13 cellular contexts compared by ENCODE assay signal in the genomic region with DNA sequence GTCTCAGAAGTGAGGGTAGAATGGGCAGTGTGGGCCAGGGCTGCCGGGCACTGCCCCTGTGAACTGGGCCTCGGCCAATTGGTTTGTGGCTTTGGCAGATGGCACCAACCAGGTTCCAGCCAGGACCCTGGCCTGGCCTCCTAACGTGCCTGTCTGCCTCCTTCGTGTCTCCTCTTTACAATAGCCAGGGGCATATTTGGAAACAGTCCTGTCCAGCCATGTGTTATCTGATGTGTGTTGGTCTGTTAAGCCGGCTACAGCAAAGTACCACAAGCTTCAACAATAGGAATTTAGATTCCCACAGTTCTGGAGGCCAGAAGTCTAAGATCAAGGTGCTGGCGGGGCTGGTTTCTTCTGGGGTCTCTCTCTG. TPM values are rescaled to one million over a fixed set of nuclear protein-coding genes. Genes with fewer than 3 reads are reported as not detected.
DNase-seq lines count a peak whose midpoint lies in the region; ATAC-seq, FAIRE-seq and TF ChIP-seq lines count a peak whose summit lies in the region.
"Had no signal": no experiment of that assay in that cellular context is flagged by ENCODE, and none has a peak within 500 bp of the region (broad histone marks: within the 10 kb centered on the region; RNA-seq: fewer than 3 reads in every experiment).

No MANE protein-coding gene starts in this region.

- no peak for FAIRE-seq in HTR-8/SVneo (lab: Jason Lieb, UNC)

- H3K4me3 ChIP-seq in esophagus (ENCODE audit: low read depth in 1 of 2, low read length in 2 of 2) = no peak overlapping the region
- H3K4me3 ChIP-seq in upper lobe of left lung = no peak overlapping the region
- H3K4me3 ChIP-seq: body of pancreas had no signal

- H3K9me3 ChIP-seq in esophagus (ENCODE audit: control insufficient read depth in 2 of 2, insufficient read depth in 1 of 2, low read depth in 1 of 2, low read length in 1 of 2) (no peaks in the 10 kb centered on the region), upper lobe of left lung (no peaks in the 10 kb centered on the region)
- H3K9me3 ChIP-seq: body of pancreas, Caco-2 had no signal

- DNase-seq in myocyte (ENCODE audit: low read depth) (peak; percentile 66), upper lobe of left lung (no peak), HTR-8/SVneo (ENCODE audit: insufficient read length, low spot score) (no peak), COR-L47 (lab: John Stamatoyannopoulos, UW) (no peak), OCI-M1 (lab: John Stamatoyannopoulos, UW) (no peak)
- DNase-seq: body of pancreas, Caco-2, NCI-H510A treated with DMSO at 0.1 percent for 48 hours, RPMI8226 had no signal

- H3K36me3 ChIP-seq in esophagus (ENCODE audit: control insufficient read depth in 2 of 2, insufficient read depth in 2 of 2, low read length in 1 of 2) (peaks cover 0 to 1% of the 10 kb centered on the region in 2 donors), upper lobe of left lung (peaks cover 0 to 11% (median 3%) of the 10 kb centered on the region in 4 donors)

- peak overlapping the region; percentile 77 to 89 for H3K27ac ChIP-seq in esophagus (ENCODE audit: low read depth in 2 of 2, low read length in 1 of 2)
- peak overlapping the region in 3 of 4 donors; percentile 57 to 84 (median 64) for H3K27ac ChIP-seq in upper lobe of left lung

- TF ChIP-seq EP300 in upper lobe of left lung (IDR thresholded peaks at IDR 0.05) = no peak

- no peaks in the 10 kb centered on the region for H3K27me3 ChIP-seq in esophagus (ENCODE audit: control insufficient read depth in 1 of 2, insufficient read depth in 2 of 2, low read length in 2 of 2)
- no peaks in the 10 kb centered on the region for H3K27me3 ChIP-seq in upper lobe of left lung
- H3K27me3 ChIP-seq: body of pancreas had no signal

- H3K4me1 ChIP-seq in esophagus (ENCODE audit: control insufficient read depth in 2 of 2, insufficient read depth in 2 of 2, low read length in 1 of 2) (peaks cover 7 to 24% of the 10 kb centered on the region in 2 donors), upper lobe of left lung (peaks cover 0 to 20% (median 8%) of the 10 kb centered on the region in 4 donors)
- H3K4me1 ChIP-seq: body of pancreas, Caco-2 had no signal

- TF ChIP-seq CTCF in upper lobe of left lung (IDR thresholded peaks at IDR 0.05) = no peak

- no peak for TF ChIP-seq POLR2A in upper lobe of left lung (IDR thresholded peaks at IDR 0.05)

- WGBS in esophagus, 2 donors = 54 to 60% methylated on average over 6 of the region's 6 CpGs
- WGBS in upper lobe of left lung, 2 donors = 87 to 89% methylated on average over 3 to 6 of the region's 6 CpGs

- ATAC-seq in SK-N-SH treated with all-trans-retinoic acid at 6 μM for 48 hours (no peak), upper lobe of left lung (ENCODE audit: low FRiP score in 2 of 2) (no peak)
- ATAC-seq: body of pancreas had no signal

TF ChIP-seq in SK-N-SH treated with all-trans-retinoic acid at 6 μM for 48 hours, 23 proteins besides CTCF, POLR2A, EP300 and RAD21:
- TF ChIP-seq TCF4 (CRISPR knock-in tag; IDR thresholded peaks at IDR 0.05; ENCODE audit: borderline replicate concordance) (peak; percentile 65; the same call in 1 of the 2 replicates), ZFP3 (CRISPR knock-in tag; IDR thresholded peaks at IDR 0.05) (no peak)
- TF ChIP-seq, protein P1, sequence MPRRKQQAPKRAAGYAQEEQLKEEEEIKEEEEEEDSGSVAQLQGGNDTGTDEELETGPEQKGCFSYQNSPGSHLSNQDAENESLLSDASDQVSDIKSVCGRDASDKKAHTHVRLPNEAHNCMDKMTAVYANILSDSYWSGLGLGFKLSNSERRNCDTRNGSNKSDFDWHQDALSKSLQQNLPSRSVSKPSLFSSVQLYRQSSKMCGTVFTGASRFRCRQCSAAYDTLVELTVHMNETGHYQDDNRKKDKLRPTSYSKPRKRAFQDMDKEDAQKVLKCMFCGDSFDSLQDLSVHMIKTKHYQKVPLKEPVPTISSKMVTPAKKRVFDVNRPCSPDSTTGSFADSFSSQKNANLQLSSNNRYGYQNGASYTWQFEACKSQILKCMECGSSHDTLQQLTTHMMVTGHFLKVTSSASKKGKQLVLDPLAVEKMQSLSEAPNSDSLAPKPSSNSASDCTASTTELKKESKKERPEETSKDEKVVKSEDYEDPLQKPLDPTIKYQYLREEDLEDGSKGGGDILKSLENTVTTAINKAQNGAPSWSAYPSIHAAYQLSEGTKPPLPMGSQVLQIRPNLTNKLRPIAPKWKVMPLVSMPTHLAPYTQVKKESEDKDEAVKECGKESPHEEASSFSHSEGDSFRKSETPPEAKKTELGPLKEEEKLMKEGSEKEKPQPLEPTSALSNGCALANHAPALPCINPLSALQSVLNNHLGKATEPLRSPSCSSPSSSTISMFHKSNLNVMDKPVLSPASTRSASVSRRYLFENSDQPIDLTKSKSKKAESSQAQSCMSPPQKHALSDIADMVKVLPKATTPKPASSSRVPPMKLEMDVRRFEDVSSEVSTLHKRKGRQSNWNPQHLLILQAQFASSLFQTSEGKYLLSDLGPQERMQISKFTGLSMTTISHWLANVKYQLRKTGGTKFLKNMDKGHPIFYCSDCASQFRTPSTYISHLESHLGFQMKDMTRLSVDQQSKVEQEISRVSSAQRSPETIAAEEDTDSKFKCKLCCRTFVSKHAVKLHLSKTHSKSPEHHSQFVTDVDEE (CRISPR knock-in tag; IDR thresholded peaks at IDR 0.05) = peak; percentile 53; the same call in 1 of the 2 replicates

RNA-seq across cellular contexts. Expression of a gene that starts 14.6 kb away (rescaled TPM):
- polyA plus RNA-seq in esophagus = 1 to 10 TPM; 3.7 to 8.8 TPM
- total RNA-seq in myocyte (6.1 and 7.2 TPM in 2 replicates), upper lobe of left lung (100 to 1,000 TPM in 1 of 6 donors, 10 to 100 TPM in 5; 30.2 to 109 (median 80.8) TPM)
- 0.53 TPM for polyA plus RNA-seq in myocyte (2012)
- total RNA-seq: activated T-helper 1 cell treated with anti-CD3 and anti-CD28 coated beads, Interleukin-12 subunit alpha, Interleukin-12 subunit beta, Interleukin-2, Interleukin-4 antibody, amounts not matched to agents 30 ng/mL and 10 ng/mL and 1 ng/mL, durations not matched to agents 14 hours and 24 hours and 36 hours had no signal
- polyA plus RNA-seq: IgD-negative memory B cell had no signal
